ENCODE assay signal across 1 cellular context in genomic region chr3:38084969-38085942, GRCh38.
TF ChIP-seq lines count a peak whose summit lies in the region.

No MANE protein-coding gene starts in this region.

TF ChIP-seq in HCT116, 20 proteins besides CTCF, POLR2A, EP300 and RAD21 (continued from another document):
- no peak for TF ChIP-seq REST (IDR thresholded peaks at IDR 0.05; ENCODE audit: low read depth)
- TF ChIP-seq TCF7L2 (IDR thresholded peaks at IDR 0.05; ENCODE audit: borderline replicate concordance, extremely low read depth, insufficient read depth, insufficient read length) = no peak
- no peak for TF ChIP-seq ELF1 (IDR thresholded peaks at IDR 0.05; ENCODE audit: borderline replicate concordance, low read depth)
- no peak for TF ChIP-seq FOSL1 (IDR thresholded peaks at IDR 0.05; ENCODE audit: low read depth)
- no peak for TF ChIP-seq SP1 (IDR thresholded peaks at IDR 0.05; ENCODE audit: low read depth)
- TF ChIP-seq POLR2AphosphoS5 (IDR thresholded peaks at IDR 0.05; ENCODE audit: low read depth, low read length) = no peak
- TF ChIP-seq ZFX (IDR thresholded peaks at IDR 0.05) = no peak
- TF ChIP-seq CBX3 (IDR thresholded peaks at IDR 0.05; ENCODE audit: low read depth) = no peak
- no peak for TF ChIP-seq ZBTB33 (IDR thresholded peaks at IDR 0.05; ENCODE audit: extremely low read depth, insufficient replicate concordance, low read length)
- no peak for TF ChIP-seq EGR1 (IDR thresholded peaks at IDR 0.05; ENCODE audit: low read depth)
- TF ChIP-seq MAX (IDR thresholded peaks at IDR 0.05) = no peak
